19 cellular contexts compared by ENCODE assay signal in genomic region chr10:63719174-63719856, GRCh38.
DNase-seq lines count a peak whose midpoint lies in the region; ATAC-seq and TF ChIP-seq lines count a peak whose summit lies in the region.
"Had no signal": no experiment of that assay in that cellular context is flagged by ENCODE, and none has a peak within 500 bp of the region (broad histone marks: within the 10 kb centered on the region; RNA-seq: fewer than 3 reads in every experiment).

No MANE protein-coding gene starts in this region.

- H2AK5ac ChIP-seq in mesenchymal stem cell (ENCODE audit: low read length, severe bottlenecking), result peak overlapping the region; percentile 51

- H3K9me2 ChIP-seq in SK-N-SH, result no peaks in the 10 kb centered on the region

- no peaks in the 10 kb centered on the region for H4K20me1 ChIP-seq in SK-N-SH (ENCODE audit: insufficient read depth)

- no peak overlapping the region for H3K14ac ChIP-seq in mesenchymal stem cell (ENCODE audit: low read length in 2 of 2)

- no peak overlapping the region for H2AFZ ChIP-seq in SK-N-SH (ENCODE audit: low read depth)
- no peak overlapping the region for H2AFZ ChIP-seq in mesenchymal stem cell (ENCODE audit: low read depth, low read length)

- H3K4me1 Mint-ChIP-seq in activated naive CD8-positive, alpha-beta T cell treated with anti-CD3 and anti-CD28 coated beads, Interleukin-2, amount 50 U/mL, for 24 hours, result peaks cover 5% of the 10 kb centered on the region

- peak; percentile 14; the same call in 1 of the 2 replicates for TF ChIP-seq RAD21 in SK-N-SH (IDR thresholded peaks at IDR 0.05; ENCODE audit: low read length)

- POLR2A ChIA-PET in SK-N-SH (lab: Yijun Ruan, JAX), result interaction anchor here (2.9 to 3.0 kb wide), 2 partner anchors 89 to 90 kb away, joined by 30 to 35 read pairs; no protein-coding TSS in a partner anchor

- WGBS in SK-N-SH (ENCODE audit: low lambda C conversion rate), result 65% methylated on average over 4 of the region's 4 CpGs
- WGBS in mesenchymal stem cell, result 57% methylated on average over 3 of the region's 4 CpGs

- peaks cover 14% of the 10 kb centered on the region for H3F3A ChIP-seq in SK-N-SH (replicated peaks; ENCODE audit: insufficient read depth)

- H2BK5ac ChIP-seq in mesenchymal stem cell (ENCODE audit: low read depth, low read length, poor library complexity, severe bottlenecking), result no peak overlapping the region

- H4K91ac ChIP-seq in mesenchymal stem cell (ENCODE audit: low read length), result no peak overlapping the region

- no peak for ATAC-seq in SK-N-SH treated with all-trans-retinoic acid at 6 μM for 48 hours
- ATAC-seq in activated naive CD8-positive, alpha-beta T cell treated with anti-CD3 and anti-CD28 coated beads, Interleukin-2, amount 50 U/mL, for 24 hours, result no peak

- H3K79me1 ChIP-seq in mesenchymal stem cell (replicated peaks; ENCODE audit: low read length, poor library complexity, severe bottlenecking), result no peaks in the 10 kb centered on the region

- H3K4me3 ChIP-seq in SK-N-SH (ENCODE audit: low read depth in 2 of 2, low read length in 1 of 2) (no peak overlapping the region), mesenchymal stem cell (ENCODE audit: insufficient read depth in 1 of 2, low read depth in 1 of 2, low read length in 2 of 2) (no peak overlapping the region)
- H3K4me3 ChIP-seq: lung, vagina had no signal

- no peak for TF ChIP-seq CTCF in SK-N-SH (IDR thresholded peaks at IDR 0.05)

- intact Hi-C loops in head of caudate nucleus (cut with DNase I), result loop anchor here (5.0 kb wide), 1 partner anchor 552 kb away; no protein-coding TSS in a partner anchor

- H2BK120ac ChIP-seq in mesenchymal stem cell (ENCODE audit: low read depth, low read length), result no peak overlapping the region

- H3K4me1 ChIP-seq in SK-N-SH (ENCODE audit: control insufficient read depth in 1 of 2, insufficient read depth in 2 of 2, low read depth in 1 of 2, low read length in 1 of 2) (peaks cover 46 to 56% of the 10 kb centered on the region in 2 experiments), mesenchymal stem cell (ENCODE audit: control insufficient read depth, insufficient read depth, low read depth, low read length) (peaks cover 13% of the 10 kb centered on the region)

- no peak overlapping the region for H4K8ac ChIP-seq in mesenchymal stem cell (ENCODE audit: low read length)

- H2BK12ac ChIP-seq in mesenchymal stem cell (ENCODE audit: low read length in 2 of 2), result no peak overlapping the region

- no peaks in the 10 kb centered on the region for H3K79me2 ChIP-seq in SK-N-SH (ENCODE audit: insufficient read depth)

- H3K18ac ChIP-seq in mesenchymal stem cell (ENCODE audit: low read depth in 1 of 2, low read length in 2 of 2), result no peak overlapping the region

- H3K4me2 ChIP-seq in SK-N-SH (no peak overlapping the region), mesenchymal stem cell (ENCODE audit: low read length, poor library complexity, severe bottlenecking) (no peak overlapping the region)
- H3K4me2 ChIP-seq: KMS-11 had no signal

- H3K9me3 Mint-ChIP-seq in activated naive CD8-positive, alpha-beta T cell treated with anti-CD3 and anti-CD28 coated beads, Interleukin-2, amount 50 U/mL, for 24 hours, result no peaks in the 10 kb centered on the region
- H3K9me3 Mint-ChIP-seq: central memory CD8-positive, alpha-beta T cell had no signal

- peak overlapping the region in 1 of 2 experiments; percentile 85; a peak in 3 of 4 replicates for H3K27ac ChIP-seq in SK-N-SH (ENCODE audit: low read depth in 2 of 2, low read length in 1 of 2)
- H3K27ac ChIP-seq in mesenchymal stem cell (ENCODE audit: low read length, poor library complexity, severe bottlenecking), result no peak overlapping the region
- H3K27ac ChIP-seq: KMS-11, WERI-Rb-1 had no signal

- H3K4ac ChIP-seq in mesenchymal stem cell (ENCODE audit: low read depth in 1 of 2, low read length in 2 of 2), result no peak overlapping the region

- H3K36me3 ChIP-seq in SK-N-SH (replicated peaks in 1 of 2; ENCODE audit: control insufficient read depth in 1 of 2, insufficient read depth in 2 of 2, low read length in 1 of 2) (no peaks in the 10 kb centered on the region), mesenchymal stem cell (ENCODE audit: control insufficient read depth in 1 of 2, insufficient read depth in 2 of 2, low read depth in 1 of 2, low read length in 2 of 2) (no peaks in the 10 kb centered on the region)
- H3K36me3 ChIP-seq: thoracic aorta, vagina, WERI-Rb-1 had no signal

- no peak overlapping the region for H3K9ac ChIP-seq in SK-N-SH
- no peak overlapping the region for H3K9ac ChIP-seq in mesenchymal stem cell (ENCODE audit: low read length)
- H3K9ac ChIP-seq: KMS-11 had no signal

- DNase-seq in SK-N-SH (no peak), glomerular visceral epithelial cell (ENCODE audit: extremely low spot score) (peak; percentile 44), mesenchymal stem cell (no peak), NOMO-1 treated with dmso at 0.1 percent for 144 hours (lab: John Stamatoyannopoulos, UW; ENCODE audit: unreplicated experiment) (no peak), head of caudate nucleus (no peak)
- DNase-seq in activated naive CD8-positive, alpha-beta T cell treated with anti-CD3 and anti-CD28 coated beads, Interleukin-2, amount 50 U/mL, for 24 hours, result no peak
- DNase-seq in activated effector memory CD4-positive, alpha-beta T cell treated with Interleukin-2 at 50 U/mL for 16 hours, result no peak
- DNase-seq: activated T-cell treated with anti-CD3 and anti-CD28 coated beads, Interleukin-2, amount 50 U/mL, for 1 hour; islet precursor cell; NCI-H226 had no signal

- H3K9me3 ChIP-seq in SK-N-SH (no peaks in the 10 kb centered on the region), mesenchymal stem cell (ENCODE audit: control insufficient read depth, low read length) (no peaks in the 10 kb centered on the region)
- H3K9me3 ChIP-seq: thoracic aorta, vagina had no signal

- CTCF ChIA-PET in SK-N-SH (lab: Yijun Ruan, JAX), result interaction anchor here (0.7 to 10.0 kb wide), 87 partner anchors 8 to 1126 kb away, joined by 3 to 213 read pairs (median 5); partner anchors contain the start of gene NRBF2

- no peak overlapping the region for H3K23ac ChIP-seq in mesenchymal stem cell (ENCODE audit: low read length in 2 of 2)

- no peak overlapping the region for H3K27ac Mint-ChIP-seq in activated naive CD8-positive, alpha-beta T cell treated with anti-CD3 and anti-CD28 coated beads, Interleukin-2, amount 50 U/mL, for 24 hours
- H3K27ac Mint-ChIP-seq: B cell, progenitor cell of endocrine pancreas had no signal

- TF ChIP-seq EP300 in SK-N-SH (IDR thresholded peaks at IDR 0.05; ENCODE audit: borderline replicate concordance in 1 of 2, low read depth in 1 of 2, low read length in 1 of 2), result no peak

- H3K36me3 Mint-ChIP-seq in activated naive CD8-positive, alpha-beta T cell treated with anti-CD3 and anti-CD28 coated beads, Interleukin-2, amount 50 U/mL, for 24 hours (ENCODE audit: low read depth), result no peaks in the 10 kb centered on the region

- H3K27me3 ChIP-seq in SK-N-SH (ENCODE audit: insufficient read depth) (no peaks in the 10 kb centered on the region), mesenchymal stem cell (ENCODE audit: control insufficient read depth in 1 of 2, insufficient read depth in 1 of 2, low read length in 2 of 2) (no peaks in the 10 kb centered on the region)
- H3K27me3 ChIP-seq: vagina had no signal

- no peak overlapping the region for H3K4me3 Mint-ChIP-seq in activated naive CD8-positive, alpha-beta T cell treated with anti-CD3 and anti-CD28 coated beads, Interleukin-2, amount 50 U/mL, for 24 hours
- H3K4me3 Mint-ChIP-seq: B cell; central memory CD8-positive, alpha-beta T cell had no signal

- no peak overlapping the region for H2BK15ac ChIP-seq in mesenchymal stem cell (ENCODE audit: low read depth, poor library complexity, severe bottlenecking)

- peaks cover 7% of the 10 kb centered on the region for H3K27me3 Mint-ChIP-seq in activated naive CD8-positive, alpha-beta T cell treated with anti-CD3 and anti-CD28 coated beads, Interleukin-2, amount 50 U/mL, for 24 hours

TF ChIP-seq in SK-N-SH, 30 proteins besides CTCF, POLR2A, EP300 and RAD21:
- no peak for TF ChIP-seq NFIC (IDR thresholded peaks at IDR 0.05; ENCODE audit: borderline replicate concordance)

TF ChIP-seq in SK-N-SH treated with all-trans-retinoic acid at 6 μM for 48 hours, 23 proteins besides CTCF, POLR2A, EP300 and RAD21 (continues in another document):
- TF ChIP-seq, protein P1, sequence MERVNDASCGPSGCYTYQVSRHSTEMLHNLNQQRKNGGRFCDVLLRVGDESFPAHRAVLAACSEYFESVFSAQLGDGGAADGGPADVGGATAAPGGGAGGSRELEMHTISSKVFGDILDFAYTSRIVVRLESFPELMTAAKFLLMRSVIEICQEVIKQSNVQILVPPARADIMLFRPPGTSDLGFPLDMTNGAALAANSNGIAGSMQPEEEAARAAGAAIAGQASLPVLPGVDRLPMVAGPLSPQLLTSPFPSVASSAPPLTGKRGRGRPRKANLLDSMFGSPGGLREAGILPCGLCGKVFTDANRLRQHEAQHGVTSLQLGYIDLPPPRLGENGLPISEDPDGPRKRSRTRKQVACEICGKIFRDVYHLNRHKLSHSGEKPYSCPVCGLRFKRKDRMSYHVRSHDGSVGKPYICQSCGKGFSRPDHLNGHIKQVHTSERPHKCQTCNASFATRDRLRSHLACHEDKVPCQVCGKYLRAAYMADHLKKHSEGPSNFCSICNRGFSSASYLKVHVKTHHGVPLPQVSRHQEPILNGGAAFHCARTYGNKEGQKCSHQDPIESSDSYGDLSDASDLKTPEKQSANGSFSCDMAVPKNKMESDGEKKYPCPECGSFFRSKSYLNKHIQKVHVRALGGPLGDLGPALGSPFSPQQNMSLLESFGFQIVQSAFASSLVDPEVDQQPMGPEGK (CRISPR knock-in tag; IDR thresholded peaks at IDR 0.05; ENCODE audit: borderline replicate concordance), result no peak
- TF ChIP-seq ZFP30 (CRISPR knock-in tag; IDR thresholded peaks at IDR 0.05) (no peak), PPARA (CRISPR knock-in tag; IDR thresholded peaks at IDR 0.05; ENCODE audit: borderline replicate concordance) (no peak), ZNF8 (CRISPR knock-in tag; IDR thresholded peaks at IDR 0.05) (no peak), ARNTL (CRISPR knock-in tag; IDR thresholded peaks at IDR 0.05; ENCODE audit: borderline replicate concordance, low read depth) (no peak), RARB (CRISPR knock-in tag; IDR thresholded peaks at IDR 0.05) (no peak), ZNF565 (CRISPR knock-in tag; conservative IDR thresholded peaks at IDR 0.05; ENCODE audit: low read depth) (no peak), CSDC2 (CRISPR knock-in tag; IDR thresholded peaks at IDR 0.05) (no peak)
- TF ChIP-seq, protein P2, sequence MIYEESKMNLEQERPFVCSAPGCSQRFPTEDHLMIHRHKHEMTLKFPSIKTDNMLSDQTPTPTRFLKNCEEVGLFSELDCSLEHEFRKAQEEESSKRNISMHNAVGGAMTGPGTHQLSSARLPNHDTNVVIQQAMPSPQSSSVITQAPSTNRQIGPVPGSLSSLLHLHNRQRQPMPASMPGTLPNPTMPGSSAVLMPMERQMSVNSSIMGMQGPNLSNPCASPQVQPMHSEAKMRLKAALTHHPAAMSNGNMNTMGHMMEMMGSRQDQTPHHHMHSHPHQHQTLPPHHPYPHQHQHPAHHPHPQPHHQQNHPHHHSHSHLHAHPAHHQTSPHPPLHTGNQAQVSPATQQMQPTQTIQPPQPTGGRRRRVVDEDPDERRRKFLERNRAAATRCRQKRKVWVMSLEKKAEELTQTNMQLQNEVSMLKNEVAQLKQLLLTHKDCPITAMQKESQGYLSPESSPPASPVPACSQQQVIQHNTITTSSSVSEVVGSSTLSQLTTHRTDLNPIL (CRISPR knock-in tag; IDR thresholded peaks at IDR 0.05; ENCODE audit: low read depth), result no peak
